In the genomic region with DNA sequence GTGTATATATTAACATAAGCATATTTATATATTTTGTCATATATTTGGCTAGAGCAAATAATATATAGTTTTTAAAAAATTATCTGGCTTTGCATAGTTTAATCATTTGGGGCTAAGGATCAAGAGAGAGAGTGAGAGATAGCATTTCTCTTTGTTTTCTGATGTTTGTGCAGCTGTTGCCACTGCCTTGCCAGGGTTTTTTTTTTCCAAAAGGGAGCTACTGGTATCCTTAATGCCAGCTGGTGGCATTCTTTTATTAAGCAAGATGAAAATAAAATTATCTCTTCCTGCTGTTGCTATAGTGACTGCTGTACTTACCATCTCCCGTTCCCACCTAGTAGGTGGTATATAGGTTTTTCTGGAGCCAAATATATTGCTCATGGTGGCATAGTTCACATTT, we compare ENCODE assay signal across 14 cellular contexts.
DNase-seq lines count a peak whose midpoint lies in the region; ATAC-seq and TF ChIP-seq lines count a peak whose summit lies in the region.
"Had no signal": no experiment of that assay in that cellular context is flagged by ENCODE, and none has a peak within 500 bp of the region (broad histone marks: within the 10 kb centered on the region; RNA-seq: fewer than 3 reads in every experiment).

No MANE protein-coding gene starts in this region.

- peak; percentile 89 for DNase-seq in DMS53 (lab: John Stamatoyannopoulos, UW)
- peak; percentile 71 for DNase-seq in NCI-H1105 treated with DMSO at 0.1 percent for 48 hours (lab: John Stamatoyannopoulos, UW)
- DNase-seq in NCI-H2171 treated with DMSO at 0.1 percent for 48 hours (lab: John Stamatoyannopoulos, UW): peak; percentile 77
- DNase-seq in SHP77 treated with DMSO at 0.1 percent for 48 hours (lab: John Stamatoyannopoulos, UW): peak; percentile 74
- no peak for DNase-seq in effector memory CD8-positive, alpha-beta T cell
- DNase-seq in GM20000 (ENCODE audit: low spot score): no peak
- DNase-seq: Calu3; CD4-positive, alpha-beta memory T cell; DMS79 treated with DMSO at 0.1 percent for 48 hours; NCI-H1436; PC-3; RPMI8226 had no signal

- H3K36me3 Mint-ChIP-seq in effector memory CD8-positive, alpha-beta T cell (ENCODE audit: insufficient read depth): no peaks in the 10 kb centered on the region
- H3K36me3 Mint-ChIP-seq: CD4-positive, alpha-beta memory T cell had no signal

- H3K4me3 Mint-ChIP-seq in effector memory CD8-positive, alpha-beta T cell: no peak overlapping the region
- H3K4me3 Mint-ChIP-seq: CD4-positive, alpha-beta memory T cell had no signal

- no peaks in the 10 kb centered on the region for H3K4me1 Mint-ChIP-seq in effector memory CD8-positive, alpha-beta T cell (ENCODE audit: low read depth in 2 of 2)
- H3K4me1 Mint-ChIP-seq: CD4-positive, alpha-beta memory T cell had no signal

- H3K27me3 Mint-ChIP-seq in effector memory CD8-positive, alpha-beta T cell: no peaks in the 10 kb centered on the region
- H3K27me3 Mint-ChIP-seq: CD4-positive, alpha-beta memory T cell had no signal

- peaks cover 11 to 17% of the 10 kb centered on the region in 2 donors for H3K9me3 Mint-ChIP-seq in effector memory CD8-positive, alpha-beta T cell

- no peak for TF ChIP-seq CTCF in GM20000 (IDR thresholded peaks at IDR 0.05; ENCODE audit: extremely low read depth, missing control alignments)

- H3K27ac Mint-ChIP-seq in effector memory CD8-positive, alpha-beta T cell: no peak overlapping the region
- H3K27ac Mint-ChIP-seq: CD4-positive, alpha-beta memory T cell had no signal

- ATAC-seq in HG03442 (IDR thresholded peaks at IDR 0.05; ENCODE audit: unreplicated experiment): no peak
- no peak for ATAC-seq in HG03565 (IDR thresholded peaks at IDR 0.05; ENCODE audit: unreplicated experiment)
- no peak for ATAC-seq in effector memory CD8-positive, alpha-beta T cell (replicated peaks)
- ATAC-seq: PC-3 had no signal

Comparison
In these comparisons a context has a peak if more than half of its experiments do, and no peak if none do; other contexts are left out.
1. DNase-seq: peak in DMS53 (single experiment), NCI-H1105 treated with DMSO at 0.1 percent for 48 hours (single experiment), NCI-H2171 treated with DMSO at 0.1 percent for 48 hours (single experiment) and SHP77 treated with DMSO at 0.1 percent for 48 hours (single experiment); none in effector memory CD8-positive, alpha-beta T cell (0 of 3) and GM20000 (single experiment).